8 cellular contexts compared by ENCODE assay signal in genomic region chr6:33323623-33323948, GRCh38. TPM values are rescaled to one million over a fixed set of nuclear protein-coding genes. Genes with fewer than 3 reads are reported as not detected.
DNase-seq lines count a peak whose midpoint lies in the region; ATAC-seq and TF ChIP-seq lines count a peak whose summit lies in the region.

No MANE protein-coding gene starts in this region.

- H3K27ac ChIP-seq in ACC112 (ENCODE audit: low read depth, low read length) (no peak overlapping the region), RWPE1 (peak overlapping the region; percentile 95), fibroblast of lung (ENCODE audit: insufficient read depth, low read length) (peak overlapping the region; percentile 83), skeletal muscle tissue (ENCODE audit: low read depth, low read length) (peak overlapping the region; percentile 76)

- H3K4me3 ChIP-seq in ACC112 (ENCODE audit: low read depth, low read length) (peak overlapping the region; percentile 95), fibroblast of lung (replicated peaks in 1 of 4; ENCODE audit: control extremely low read depth in 1 of 4, insufficient read depth in 1 of 4, low read depth in 3 of 4, low read length in 4 of 4) (peak overlapping the region; percentile 83 to 95 (median 88)), skeletal muscle tissue (ENCODE audit: low read length in 3 of 3) (peak overlapping the region; percentile 78 to 97 (median 85))

- POLR2A ChIA-PET in RWPE1 (lab: Yijun Ruan, JAX; ENCODE audit: low non-redundant PET): interaction anchor here (0.7 kb wide), 1 partner anchor 52 kb away, joined by 3 read pairs; the partner anchor contains the start of genes RPS18 and VPS52

- H2AFZ ChIP-seq in ACC112 (ENCODE audit: low read length, unreplicated experiment): peak overlapping the region; percentile 78
- peak overlapping the region; percentile 95 for H2AFZ ChIP-seq in fibroblast of lung (ENCODE audit: low read length)

- H3K27me3 ChIP-seq in ACC112 (ENCODE audit: insufficient read depth, low read length) (no peaks in the 10 kb centered on the region), fibroblast of lung (ENCODE audit: control insufficient read depth, insufficient read depth, low read length) (no peaks in the 10 kb centered on the region), skeletal muscle tissue (ENCODE audit: control insufficient read depth in 3 of 3, insufficient read depth in 3 of 3, low read length in 3 of 3) (no peaks in the 10 kb centered on the region)

- DNase-seq in RWPE1 (ENCODE audit: low spot score) (no peak), fibroblast of lung (ENCODE audit: low read depth in 2 of 2) (no peak), putamen (ENCODE audit: low spot score) (no peak), NCI-H187 treated with DMSO at 0.1 percent for 48 hours (lab: John Stamatoyannopoulos, UW) (no peak)
- no peak for DNase-seq in stimulated activated CD4-positive, alpha-beta T cell treated with anti-CD3 and anti-CD28 coated beads, Interleukin-4, amount 100 ng/mL, for 24 hours

- peak; percentile 14 for ATAC-seq in GM21360 (IDR thresholded peaks at IDR 0.05; ENCODE audit: unreplicated experiment)

- H3K36me3 ChIP-seq in ACC112 (ENCODE audit: insufficient read depth, low read length) (peaks cover 10% of the 10 kb centered on the region; the same call in 1 of the 2 replicates), fibroblast of lung (ENCODE audit: control insufficient read depth, insufficient read depth, low read length) (peaks cover 9% of the 10 kb centered on the region), skeletal muscle tissue (ENCODE audit: control insufficient read depth in 3 of 3, insufficient read depth in 3 of 3, low read length in 3 of 3) (peaks cover 26 to 27% (median 26%) of the 10 kb centered on the region in 3 donors)

- H4K20me1 ChIP-seq in fibroblast of lung (ENCODE audit: control insufficient read depth, extremely low read depth, insufficient read depth, low read length): no peaks in the 10 kb centered on the region

- H3K4me2 ChIP-seq in fibroblast of lung (ENCODE audit: extremely low read depth, insufficient read depth, low read length): peak overlapping the region; percentile 96

- TF ChIP-seq CTCF in RWPE1 (conservative IDR thresholded peaks at IDR 0.05; ENCODE audit: low read depth) (no peak), fibroblast of lung (conservative IDR thresholded peaks at IDR 0.05 in 1 of 2, IDR thresholded peaks at IDR 0.05 in 1 of 2; ENCODE audit: low read depth in 1 of 2, low read length in 2 of 2) (no peak)

- H3K9ac ChIP-seq in fibroblast of lung (ENCODE audit: insufficient read depth, low read length) (peak overlapping the region; percentile 11), skeletal muscle tissue (ENCODE audit: low read depth in 1 of 3, low read length in 3 of 3) (peak overlapping the region; percentile 87 to 91 (median 88))

- H3K4me1 ChIP-seq in ACC112 (ENCODE audit: control insufficient read depth, insufficient read depth, low read length, unreplicated experiment) (peaks cover 31% of the 10 kb centered on the region), fibroblast of lung (ENCODE audit: control insufficient read depth, extremely low read depth, insufficient read depth, low read length) (peaks cover 34% of the 10 kb centered on the region), skeletal muscle tissue (ENCODE audit: control insufficient read depth in 3 of 3, insufficient read depth in 3 of 3, low read length in 3 of 3) (peaks cover 33 to 48% (median 41%) of the 10 kb centered on the region in 3 donors)

- H3K9me3 ChIP-seq in fibroblast of lung (ENCODE audit: control insufficient read depth, insufficient read depth, low read depth, low read length) (no peaks in the 10 kb centered on the region), skeletal muscle tissue (ENCODE audit: control insufficient read depth in 3 of 3, low read length in 3 of 3) (no peaks in the 10 kb centered on the region)

- CTCF ChIA-PET in RWPE1 (lab: Yijun Ruan, JAX): no interaction called here

- H3K79me2 ChIP-seq in ACC112 (ENCODE audit: control insufficient read depth, insufficient read depth, low read length, unreplicated experiment) (peaks cover 33% of the 10 kb centered on the region), fibroblast of lung (ENCODE audit: control insufficient read depth, insufficient read depth, low read length) (peaks cover 39% of the 10 kb centered on the region)

RNA-seq across cellular contexts. Expression of gene DAXX, which starts 0.8 kb away (rescaled TPM):
- 32.4 and 66.4 TPM in 2 replicates for total RNA-seq in fibroblast of lung
- 32.4 and 58.4 TPM in 2 replicates for polyA plus RNA-seq in fibroblast of lung
- 39.0 and 69.8 TPM in 2 replicates for polyA plus RNA-seq in fibroblast of lung (2012)
- 90.0 and 108 TPM in 2 replicates for polyA minus RNA-seq in fibroblast of lung (ENCODE audit: low replicate concordance)
- 15.1 TPM for total RNA-seq in skeletal muscle tissue

RNA-seq across cellular contexts. Expression of gene ZBTB22, which starts 6.0 kb away (rescaled TPM):
- total RNA-seq in fibroblast of lung (23.6 and 31.2 TPM in 2 replicates), skeletal muscle tissue (17.7 TPM)
- polyA plus RNA-seq in fibroblast of lung: 8.0 and 8.9 TPM in 2 replicates
- polyA plus RNA-seq in fibroblast of lung (2012): 12.0 and 14.8 TPM in 2 replicates
- polyA minus RNA-seq in fibroblast of lung (ENCODE audit: low replicate concordance): 23.1 and 32.8 TPM in 2 replicates

RNA-seq across cellular contexts. Expression of gene TAPBP, which starts 9.7 kb away (rescaled TPM):
- total RNA-seq in fibroblast of lung (38.8 and 56.0 TPM in 2 replicates), skeletal muscle tissue (16.7 TPM)
- polyA plus RNA-seq in fibroblast of lung: 50.3 and 55.4 TPM in 2 replicates
- 62.8 and 67.0 TPM in 2 replicates for polyA plus RNA-seq in fibroblast of lung (2012)
- polyA minus RNA-seq in fibroblast of lung (ENCODE audit: low replicate concordance): 94.8 and 117 TPM in 2 replicates

RNA-seq across cellular contexts. Expression of gene RGL2, which starts 24.8 kb away (rescaled TPM):
- total RNA-seq in fibroblast of lung: 22.1 and 22.8 TPM in 2 replicates
- polyA plus RNA-seq in fibroblast of lung: 17.4 and 20.5 TPM in 2 replicates
- polyA plus RNA-seq in fibroblast of lung (2012): 20.2 and 26.1 TPM in 2 replicates
- polyA minus RNA-seq in fibroblast of lung (ENCODE audit: low replicate concordance): 54.9 and 57.4 TPM in 2 replicates
- total RNA-seq in skeletal muscle tissue: 18.3 TPM

RNA-seq across cellular contexts. Expression of gene PFDN6, which starts 34.2 kb away (rescaled TPM):
- total RNA-seq in fibroblast of lung (39.8 and 43.1 TPM in 2 replicates), skeletal muscle tissue (27.1 TPM)
- polyA plus RNA-seq in fibroblast of lung: 46.7 and 50.5 TPM in 2 replicates
- 88.3 and 89.0 TPM in 2 replicates for polyA plus RNA-seq in fibroblast of lung (2012)
- polyA minus RNA-seq in fibroblast of lung (ENCODE audit: low replicate concordance): 0.71 and 5.1 TPM in 2 replicates
